17 cellular contexts compared by ENCODE assay signal in genomic region chr14:53949201-53949600, GRCh38. TPM values are rescaled to one million over a fixed set of nuclear protein-coding genes. Genes with fewer than 3 reads are reported as not detected.
DNase-seq lines count a peak whose midpoint lies in the region; ATAC-seq and TF ChIP-seq lines count a peak whose summit lies in the region.
"Had no signal": no experiment of that assay in that cellular context is flagged by ENCODE, and none has a peak within 500 bp of the region (broad histone marks: within the 10 kb centered on the region; RNA-seq: fewer than 3 reads in every experiment).

No MANE protein-coding gene starts in this region.

- no peak overlapping the region for H3K27ac Mint-ChIP-seq in type B pancreatic cell
- H3K27ac Mint-ChIP-seq: CD4-positive, CD25-positive, alpha-beta regulatory T cell; CD8-positive, alpha-beta memory T cell had no signal

- H3K4me1 ChIP-seq in IMR-90 (ENCODE audit: control insufficient read depth, insufficient read depth, low read length) (peaks cover 4% of the 10 kb centered on the region), mesodermal cell (ENCODE audit: control insufficient read depth, insufficient read depth, low read length, poor library complexity, severe bottlenecking) (peaks cover 33% of the 10 kb centered on the region), aorta (ENCODE audit: control insufficient read depth in 1 of 2, insufficient read depth in 2 of 2, low read length in 2 of 2) (no peaks in the 10 kb centered on the region)
- H3K4me1 ChIP-seq: BE2C had no signal

- H3K9me3 ChIP-seq in IMR-90 (ENCODE audit: control insufficient read depth, insufficient read depth, low read length): no peaks in the 10 kb centered on the region
- H3K9me3 ChIP-seq in mesodermal cell (ENCODE audit: control insufficient read depth, low read length): no peaks in the 10 kb centered on the region
- no peaks in the 10 kb centered on the region for H3K9me3 ChIP-seq in aorta (ENCODE audit: control insufficient read depth, low read length)
- H3K9me3 ChIP-seq: BE2C, Caco-2, HAP-1 had no signal

- no peak for TF ChIP-seq POLR2A in IMR-90 (IDR thresholded peaks at IDR 0.05; ENCODE audit: low read depth, low read length)

- H4K20me1 ChIP-seq in IMR-90 (ENCODE audit: insufficient read depth, low read length): no peaks in the 10 kb centered on the region

- no CpG with 5 or more reads among the region's 1 CpG for WGBS in IMR-90 (ENCODE audit: extremely low coverage in 2 of 2, insufficient read length in 1 of 2), 2 experiments
- WGBS in mesodermal cell (ENCODE audit: insufficient coverage in 2 of 2), 2 experiments: 86 to 100% methylated on average over 1 of the region's 1 CpG
- 95 to 96% methylated on average over 1 of the region's 1 CpG for WGBS in aorta, 2 donors

- H3K9me3 Mint-ChIP-seq in type B pancreatic cell: no peaks in the 10 kb centered on the region

- no peak overlapping the region for H3K18ac ChIP-seq in IMR-90 (ENCODE audit: low read depth, low read length)

- H3K4ac ChIP-seq in IMR-90 (ENCODE audit: low read depth, low read length): no peak overlapping the region

- no peak overlapping the region for H3K9ac ChIP-seq in IMR-90 (ENCODE audit: low read depth, low read length)
- H3K9ac ChIP-seq: GM23248 had no signal

- in situ Hi-C loops in IMR-90 (cut with MboI; ENCODE audit: low sequenced_read_pairs): no loop called here

- H2BK120ac ChIP-seq in IMR-90 (ENCODE audit: low read depth, low read length): no peak overlapping the region

- H3K36me3 Mint-ChIP-seq in type B pancreatic cell: peaks cover 24% of the 10 kb centered on the region
- H3K36me3 Mint-ChIP-seq: CD4-positive, CD25-positive, alpha-beta regulatory T cell; CD8-positive, alpha-beta memory T cell had no signal

- DNase-seq in HFF-Myc (ENCODE audit: extremely low read depth, low read depth): no peak
- no peak for DNase-seq in IMR-90
- no peak for DNase-seq in type B pancreatic cell (ENCODE audit: extremely low spot score, unreplicated experiment)
- DNase-seq in inferior parietal cortex (ENCODE audit: extremely low spot score): no peak
- no peak for DNase-seq in aorta
- DNase-seq in SKM-1 (lab: John Stamatoyannopoulos, UW; ENCODE audit: unreplicated experiment): no peak
- no peak for DNase-seq in COR-L47 (lab: John Stamatoyannopoulos, UW)
- DNase-seq: ACHN; BE2C; C1 segment of cervical spinal cord; Caco-2; CD4-positive, CD25-positive, alpha-beta regulatory T cell; CD8-positive, alpha-beta memory T cell; GM23248; KG1 had no signal

- no peak overlapping the region for H3K56ac ChIP-seq in IMR-90 (ENCODE audit: extremely low read depth, insufficient read depth, low read length)

- peaks cover 7% of the 10 kb centered on the region; the same call in 1 of the 2 replicates for H3K9me1 ChIP-seq in IMR-90 (ENCODE audit: insufficient read depth, low read length)

- POLR2A ChIA-PET in IMR-90 (lab: Charles Lee; ENCODE audit: unreplicated experiment): no interaction called here

- H4K8ac ChIP-seq in IMR-90 (ENCODE audit: low read depth in 2 of 2, low read length in 2 of 2): no peak overlapping the region

- H2AK5ac ChIP-seq in IMR-90 (ENCODE audit: low read depth, low read length): no peak overlapping the region

- no peak overlapping the region for H2AFZ ChIP-seq in IMR-90 (replicated peaks; ENCODE audit: low read length, poor library complexity)
- H2AFZ ChIP-seq: GM23248 had no signal

- H2AK9ac ChIP-seq in IMR-90 (replicated peaks; ENCODE audit: low read depth, low read length, poor library complexity): no peak overlapping the region

- ATAC-seq in IMR-90 (ENCODE audit: low read depth) (no peak), aorta (ENCODE audit: low FRiP score) (no peak)

- dilution Hi-C loops in IMR-90 (cut with HindIII; ENCODE audit: low sequenced_read_pairs, unreplicated experiment): no loop called here

- TF ChIP-seq CTCF in HFF-Myc (IDR thresholded peaks at IDR 0.05; ENCODE audit: low read depth, low read length, missing control alignments) (no peak), IMR-90 (conservative IDR thresholded peaks at IDR 0.05; ENCODE audit: low read depth, low read length) (no peak), type B pancreatic cell (conservative IDR thresholded peaks at IDR 0.05) (no peak)

- no peak overlapping the region for H4K91ac ChIP-seq in IMR-90 (ENCODE audit: insufficient read depth, low read depth, low read length)

- H3K4me1 Mint-ChIP-seq in type B pancreatic cell (ENCODE audit: unreplicated experiment): peaks cover 23% of the 10 kb centered on the region

- H3K36me3 ChIP-seq in IMR-90 (ENCODE audit: control insufficient read depth, insufficient read depth, low read length): peaks cover 33% of the 10 kb centered on the region
- peaks cover 49% of the 10 kb centered on the region for H3K36me3 ChIP-seq in mesodermal cell (ENCODE audit: control insufficient read depth, insufficient read depth, low read length)
- H3K36me3 ChIP-seq in aorta (ENCODE audit: control insufficient read depth in 1 of 2, insufficient read depth in 2 of 2, low read length in 1 of 2): no peaks in the 10 kb centered on the region
- H3K36me3 ChIP-seq: BE2C had no signal

- CTCF ChIA-PET in IMR-90 (lab: Yijun Ruan, JAX): interaction anchor here (1.0 kb wide), 1 partner anchor 19 kb away, joined by 6 read pairs; no protein-coding TSS in a partner anchor

- H3K14ac ChIP-seq in IMR-90 (replicated peaks; ENCODE audit: low read depth, low read length): no peak overlapping the region

- peak overlapping the region; percentile 51 for H3K4me3 Mint-ChIP-seq in type B pancreatic cell
- H3K4me3 Mint-ChIP-seq: CD4-positive, CD25-positive, alpha-beta regulatory T cell; CD8-positive, alpha-beta memory T cell had no signal

- peak overlapping the region; percentile 8; the same call in 1 of the 2 replicates for H3K4me3 ChIP-seq in HFF-Myc (replicated peaks; ENCODE audit: low read depth, low read length)
- H3K4me3 ChIP-seq in IMR-90 (ENCODE audit: insufficient read depth, low read depth, low read length): no peak overlapping the region
- H3K4me3 ChIP-seq in mesodermal cell (ENCODE audit: extremely low read depth, insufficient read depth, low read length, poor library complexity, severe bottlenecking): peak overlapping the region; percentile 93
- H3K4me3 ChIP-seq in aorta (ENCODE audit: low read length in 2 of 2): no peak overlapping the region
- H3K4me3 ChIP-seq: GM23248, HAP-1 had no signal

- intact Hi-C loops in IMR-90 (cut with micrococcal nuclease): loop anchor here (5.0 kb wide), 1 partner anchor 67 kb away; no protein-coding TSS in a partner anchor
- intact Hi-C loops in aorta (cut with DNase I): no loop called here

- TF ChIP-seq RAD21 in IMR-90 (IDR thresholded peaks at IDR 0.05; ENCODE audit: low read length): no peak

- no peak overlapping the region for H3K4me2 ChIP-seq in IMR-90 (ENCODE audit: low read depth, low read length)

- peaks cover 78% of the 10 kb centered on the region for H3K27me3 Mint-ChIP-seq in type B pancreatic cell

- H2BK20ac ChIP-seq in IMR-90 (ENCODE audit: low read depth, low read length): no peak overlapping the region

- peaks cover 0 to 16% of the 10 kb centered on the region in 2 experiments; a peak in 2 of 4 replicates for H3K79me1 ChIP-seq in IMR-90 (ENCODE audit: low read depth in 1 of 2, low read length in 2 of 2)

- H3K23ac ChIP-seq in IMR-90 (ENCODE audit: low read depth, low read length): peak overlapping the region; percentile 45; the same call in 1 of the 2 replicates

- H2BK5ac ChIP-seq in IMR-90 (ENCODE audit: low read depth, low read length, poor library complexity, severe bottlenecking): no peak overlapping the region

- no peak overlapping the region for H2BK15ac ChIP-seq in IMR-90 (ENCODE audit: low read depth, low read length)

- H3K27me3 ChIP-seq in IMR-90 (ENCODE audit: control insufficient read depth, insufficient read depth, low read length) (no peaks in the 10 kb centered on the region), aorta (ENCODE audit: control insufficient read depth in 1 of 2, insufficient read depth in 2 of 2, low read length in 1 of 2) (no peaks in the 10 kb centered on the region)

- H3K27ac ChIP-seq in IMR-90 (ENCODE audit: insufficient read depth, low read length): no peak overlapping the region
- H3K27ac ChIP-seq in mesodermal cell (ENCODE audit: low read depth, low read length, severe bottlenecking): no peak overlapping the region
- no peak overlapping the region for H3K27ac ChIP-seq in aorta (ENCODE audit: low read depth in 1 of 2, low read length in 2 of 2)
- H3K27ac ChIP-seq: GM23248 had no signal

- BruUV-seq in IMR-90 (replicated peaks; lab: Mats Ljungman, UMichigan): no TSS peak

- H4K5ac ChIP-seq in IMR-90 (ENCODE audit: low read depth, low read length): no peak overlapping the region

TF ChIP-seq in IMR-90, 13 proteins besides CTCF, POLR2A, EP300 and RAD21 (continues in another document):
- TF ChIP-seq MAZ (IDR thresholded peaks at IDR 0.05; ENCODE audit: borderline replicate concordance, low read depth, low read length): no peak
- no peak for TF ChIP-seq RCOR1 (IDR thresholded peaks at IDR 0.05; ENCODE audit: insufficient replicate concordance, low read length)
- TF ChIP-seq USF2 (IDR thresholded peaks at IDR 0.05; ENCODE audit: low read depth, low read length): no peak
- TF ChIP-seq SMC3 (IDR thresholded peaks at IDR 0.05; ENCODE audit: low read depth, low read length): no peak
- TF ChIP-seq CHD1 (IDR thresholded peaks at IDR 0.05; ENCODE audit: low read depth, low read length): no peak
- TF ChIP-seq BHLHE40 (IDR thresholded peaks at IDR 0.05; ENCODE audit: low read depth, low read length): no peak

RNA-seq across cellular contexts. Expression of gene BMP4, which starts 7.4 kb away (rescaled TPM):
- total RNA-seq in IMR-90 (2012; rRNA removed) (2.8 and 3.4 TPM in 2 replicates), type B pancreatic cell (ENCODE audit: low replicate concordance) (12.4 and 36.4 TPM in 2 replicates), aorta (10 to 100 TPM in 1 of 2 donors, 1 to 10 TPM in 1; 7.8 to 28.5 TPM)
- polyA plus RNA-seq in IMR-90 (2012; rRNA removed) (3.6 and 4.2 TPM in 2 replicates), aorta (10 to 100 TPM in 1 of 2 donors, 1 to 10 TPM in 1; 9.1 to 16.6 TPM)
- polyA plus RNA-seq in IMR-90 (2012; cell fraction: cytosol; rRNA removed): 2.7 and 4.8 TPM in 2 replicates
- polyA plus RNA-seq in IMR-90 (2012; cell fraction: nucleus; rRNA removed; ENCODE audit: low replicate concordance): 1.5 and 3.2 TPM in 2 replicates
- 326 TPM for polyA plus RNA-seq in mesodermal cell (2013, experiment 1 of 2)
- polyA plus RNA-seq in mesodermal cell (2013, experiment 2 of 2): 325 TPM
- total RNA-seq: CD4-positive, CD25-positive, alpha-beta regulatory T cell; GM23248 had no signal
- polyA plus RNA-seq: CD8-positive, alpha-beta memory T cell; GM23248 had no signal

Comparison
In these comparisons a context has a peak if more than half of its experiments do, and no peak if none do; other contexts are left out.
1. H3K4me3 ChIP-seq: peak in HFF-Myc (single experiment) and mesodermal cell (single experiment); none in IMR-90 (single experiment) and aorta (0 of 2).